8 cellular contexts compared by ENCODE assay signal in the genomic region with DNA sequence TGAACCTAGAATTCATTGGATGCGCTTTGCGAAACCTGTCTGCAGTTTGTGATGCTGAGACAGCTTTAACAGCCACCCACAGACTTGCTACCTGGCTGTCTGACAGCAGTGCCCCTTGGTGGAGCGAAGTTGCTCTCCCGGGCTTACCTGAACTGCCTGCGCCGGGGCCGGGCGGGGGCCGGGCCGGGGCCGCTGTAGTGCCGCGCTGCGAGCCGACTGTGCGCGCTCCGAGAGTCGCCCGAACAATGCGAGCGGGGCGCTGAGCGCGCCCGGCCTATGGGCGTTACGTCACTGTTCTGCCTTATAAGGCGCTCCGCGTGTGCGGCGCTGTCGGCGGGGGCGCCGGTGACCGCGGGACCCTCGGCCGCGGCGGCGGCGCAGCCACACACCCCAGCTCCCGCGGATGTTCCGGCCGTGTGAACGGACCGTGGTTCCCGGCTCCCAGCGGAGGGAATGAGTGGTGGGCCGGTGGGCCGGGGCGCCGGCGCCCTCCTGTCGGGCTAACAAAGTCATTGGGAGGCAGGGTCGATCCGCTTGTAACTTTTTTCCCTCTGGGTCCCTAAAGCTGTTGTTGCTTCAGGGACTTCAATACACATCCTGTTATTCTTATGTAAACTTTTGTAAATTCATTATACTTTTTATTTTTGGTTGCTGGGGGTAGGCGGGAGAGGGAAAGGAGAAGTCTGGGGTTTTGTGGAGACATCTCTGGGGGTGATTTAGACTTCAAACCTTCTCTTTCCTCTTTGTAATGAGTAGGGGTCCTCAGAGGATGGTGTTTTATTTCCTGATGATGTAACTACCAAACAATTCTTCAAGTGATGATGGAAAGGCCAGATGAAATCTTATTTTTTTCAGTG. TPM values are rescaled to one million over a fixed set of nuclear protein-coding genes. Genes with fewer than 3 reads are reported as not detected.
DNase-seq lines count a peak whose midpoint lies in the region; ATAC-seq and TF ChIP-seq lines count a peak whose summit lies in the region.

No MANE protein-coding gene starts in this region.

- H3K27ac ChIP-seq in iPS-18a (ENCODE audit: low read length) = no peak overlapping the region

- H3K27me3 Mint-ChIP-seq in brain = peaks cover 53% of the 10 kb centered on the region

- H3K4me3 ChIP-seq in iPS-18a (ENCODE audit: low read length) (peak overlapping the region; percentile 53), skeletal muscle cell (ENCODE audit: low read depth, low read length) (peak overlapping the region; percentile 88)

- peak overlapping the region; percentile 72 for H3K9ac ChIP-seq in iPS-18a (ENCODE audit: low read length)

- peaks cover 82% of the 10 kb centered on the region for H3K27me3 ChIP-seq in iPS-18a (ENCODE audit: control insufficient read depth, insufficient read depth, low read length)

- DNase-seq in EL (peak; percentile 83), LHCN-M2 (ENCODE audit: low read depth) (peak; percentile 60), UCSD-AML1 (lab: John Stamatoyannopoulos, UW; ENCODE audit: unreplicated experiment) (peak; percentile 84), skeletal muscle cell (ENCODE audit: low read depth) (no peak), epidermal melanocyte (ENCODE audit: insufficient read length, low spot score) (no peak)

- H3K4me1 Mint-ChIP-seq in brain = peaks cover 46% of the 10 kb centered on the region

- peak overlapping the region; percentile 85 to 94 (median 89) for H3K4me3 Mint-ChIP-seq in brain

- H3K4me1 ChIP-seq in iPS-18a (ENCODE audit: control insufficient read depth, low read depth, low read length) = peaks cover 14% of the 10 kb centered on the region

- no peaks in the 10 kb centered on the region for H3K36me3 Mint-ChIP-seq in brain

- no peak for TF ChIP-seq CTCF in brain (conservative IDR thresholded peaks at IDR 0.05)

- peak overlapping the region in 3 of 5 experiments; percentile 30 to 90 (median 68) for H3K27ac Mint-ChIP-seq in brain

- H3K9me3 ChIP-seq in iPS-18a (ENCODE audit: control insufficient read depth, low read depth, low read length) = no peaks in the 10 kb centered on the region

- no peaks in the 10 kb centered on the region for H3K36me3 ChIP-seq in iPS-18a (ENCODE audit: control insufficient read depth, low read depth, low read length)

- no peaks in the 10 kb centered on the region for H3K9me3 Mint-ChIP-seq in brain

- ATAC-seq in GM21786 (IDR thresholded peaks at IDR 0.05; ENCODE audit: unreplicated experiment) = peak; percentile 75

RNA-seq across cellular contexts. Expression of a gene that starts 58.5 kb away (rescaled TPM):
- 29.2 and 37.1 TPM in 2 replicates for total RNA-seq in LHCN-M2 (2014; rRNA removed)
- 38.9 TPM for polyA plus RNA-seq in LHCN-M2 (2012)
- 31.4 TPM for polyA plus RNA-seq in brain (ENCODE audit: insufficient read depth, low read depth, low replicate concordance)

Comparison
In these comparisons a context has a peak if more than half of its experiments do, and no peak if none do; other contexts are left out.
1. DNase-seq: peak in EL (single experiment), LHCN-M2 (single experiment) and UCSD-AML1 (single experiment); none in skeletal muscle cell (single experiment) and epidermal melanocyte (single experiment).